ENCODE assay signal across 1 cellular context in the genomic region with DNA sequence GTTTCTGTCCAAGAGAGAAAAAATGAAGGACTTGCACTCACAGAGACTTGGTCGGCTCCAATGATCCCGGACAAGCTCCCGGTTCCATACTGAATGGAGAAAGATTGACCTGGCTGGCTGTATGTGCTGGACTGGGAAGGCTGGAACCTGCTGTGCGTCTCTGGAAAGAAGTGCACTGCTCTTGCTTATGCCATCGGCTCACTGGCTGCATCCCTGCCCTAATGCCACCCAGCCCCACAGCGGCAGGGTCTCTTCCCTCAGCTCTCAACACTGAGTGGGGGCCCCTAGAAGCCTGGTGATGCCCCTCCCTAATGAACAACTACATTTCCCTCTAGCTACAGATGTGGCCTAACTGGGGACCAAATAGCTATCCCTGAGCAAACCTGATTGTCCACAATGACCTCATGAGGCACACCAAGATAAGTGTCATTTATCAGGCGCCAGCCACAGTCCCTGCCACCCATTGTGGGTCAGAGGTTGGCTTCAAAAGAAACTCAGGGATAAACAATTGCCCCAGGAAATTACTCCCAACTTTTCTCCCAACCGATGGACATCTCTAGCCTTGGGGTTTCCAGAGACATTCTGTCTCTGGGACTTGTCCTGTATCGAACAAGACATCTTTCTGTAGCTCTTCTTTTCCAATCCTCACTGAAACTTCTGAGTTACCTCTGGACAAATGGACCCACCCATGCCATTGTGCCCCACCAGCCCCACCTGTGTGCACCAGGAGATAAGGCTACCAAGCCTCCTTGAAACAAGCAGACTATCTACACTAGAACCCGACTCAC.
TF ChIP-seq lines count a peak whose summit lies in the region.

No MANE protein-coding gene starts in this region.

TF ChIP-seq in HEK293T, 16 proteins besides CTCF, POLR2A, EP300 and RAD21:
- TF ChIP-seq FOXM1 (IDR thresholded peaks at IDR 0.05; ENCODE audit: borderline replicate concordance) = no peak
- TF ChIP-seq FOXA1 (IDR thresholded peaks at IDR 0.05) = no peak
- TF ChIP-seq SP1 (IDR thresholded peaks at IDR 0.05) = no peak
- TF ChIP-seq SUZ12 (IDR thresholded peaks at IDR 0.05) = no peak
- TF ChIP-seq HDGF (IDR thresholded peaks at IDR 0.05; ENCODE audit: borderline replicate concordance) = no peak
- TF ChIP-seq, protein P1, sequence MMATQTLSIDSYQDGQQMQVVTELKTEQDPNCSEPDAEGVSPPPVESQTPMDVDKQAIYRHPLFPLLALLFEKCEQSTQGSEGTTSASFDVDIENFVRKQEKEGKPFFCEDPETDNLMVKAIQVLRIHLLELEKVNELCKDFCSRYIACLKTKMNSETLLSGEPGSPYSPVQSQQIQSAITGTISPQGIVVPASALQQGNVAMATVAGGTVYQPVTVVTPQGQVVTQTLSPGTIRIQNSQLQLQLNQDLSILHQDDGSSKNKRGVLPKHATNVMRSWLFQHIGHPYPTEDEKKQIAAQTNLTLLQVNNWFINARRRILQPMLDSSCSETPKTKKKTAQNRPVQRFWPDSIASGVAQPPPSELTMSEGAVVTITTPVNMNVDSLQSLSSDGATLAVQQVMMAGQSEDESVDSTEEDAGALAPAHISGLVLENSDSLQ (IDR thresholded peaks at IDR 0.05) = no peak
- no peak for TF ChIP-seq CTBP1 (IDR thresholded peaks at IDR 0.05; ENCODE audit: borderline replicate concordance)
- no peak for TF ChIP-seq FOXK2 (IDR thresholded peaks at IDR 0.05)
- no peak for TF ChIP-seq LEF1 (IDR thresholded peaks at IDR 0.05; ENCODE audit: borderline replicate concordance)
- TF ChIP-seq ZNF384 (IDR thresholded peaks at IDR 0.05) = no peak
- no peak for TF ChIP-seq ARNT (IDR thresholded peaks at IDR 0.05)
